ENCODE assay signal across 21 cellular contexts in genomic region chr1:165662186-165662585, GRCh38. TPM values are rescaled to one million over a fixed set of nuclear protein-coding genes. Genes with fewer than 3 reads are reported as not detected.
A peak's percentile ranks its signal among the peaks of the same experiment; 100 is the strongest.
DNase-seq lines count a peak whose midpoint lies in the region; ATAC-seq and TF ChIP-seq lines count a peak whose summit lies in the region.
"Had no signal": no experiment of that assay in that cellular context is flagged by ENCODE, and none has a peak within 500 bp of the region (broad histone marks: within the 10 kb centered on the region; RNA-seq: fewer than 3 reads in every experiment).

No MANE protein-coding gene starts in this region.

- H3K27ac Mint-ChIP-seq in Calu3 (ENCODE audit: unreplicated experiment): no peak overlapping the region
- H3K27ac Mint-ChIP-seq in brain: peak overlapping the region in 3 of 5 experiments; percentile 11 to 65 (median 56)
- peak overlapping the region; percentile 40 for H3K27ac Mint-ChIP-seq in type B pancreatic cell
- H3K27ac Mint-ChIP-seq: H9 had no signal

- H3K4me3 Mint-ChIP-seq in Calu3 (ENCODE audit: low read depth, unreplicated experiment) (no peak overlapping the region), brain (no peak overlapping the region), type B pancreatic cell (no peak overlapping the region)
- H3K4me3 Mint-ChIP-seq: H9 had no signal

- 76% methylated on average over 3 of the region's 3 CpGs for WGBS in right cardiac atrium

- no peaks in the 10 kb centered on the region for H3K4me1 Mint-ChIP-seq in Calu3 (ENCODE audit: low read depth, unreplicated experiment)
- H3K4me1 Mint-ChIP-seq in brain: no peaks in the 10 kb centered on the region
- H3K4me1 Mint-ChIP-seq in type B pancreatic cell (ENCODE audit: unreplicated experiment): peaks cover 8% of the 10 kb centered on the region

- H3K36me3 Mint-ChIP-seq in Calu3 (ENCODE audit: insufficient read depth, unreplicated experiment) (peaks cover 27% of the 10 kb centered on the region), brain (peaks cover 63% of the 10 kb centered on the region), type B pancreatic cell (peaks cover 19% of the 10 kb centered on the region)

- H3K4me3 ChIP-seq in cardiac muscle cell: no peak overlapping the region
- H3K4me3 ChIP-seq in right cardiac atrium (ENCODE audit: low read length): no peak overlapping the region
- H3K4me3 ChIP-seq: BLaER1 treated with 17β-estradiol and CSF1 and Interleukin-3, amounts not matched to agents 10 nM and 100 nM; GM23248; PC-9 had no signal

- peaks cover 23% of the 10 kb centered on the region for H3K36me3 ChIP-seq in cardiac muscle cell

- no peaks in the 10 kb centered on the region for H3K27me3 ChIP-seq in cardiac muscle cell
- H3K27me3 ChIP-seq in right cardiac atrium (ENCODE audit: control insufficient read depth, insufficient read depth): no peaks in the 10 kb centered on the region
- H3K27me3 ChIP-seq: BLaER1 treated with 17β-estradiol and CSF1 and Interleukin-3, amounts not matched to agents 10 nM and 100 nM had no signal

- H3K4me1 ChIP-seq in cardiac muscle cell (ENCODE audit: low read depth) (no peaks in the 10 kb centered on the region), right cardiac atrium (ENCODE audit: control insufficient read depth, insufficient read depth, low read length) (no peaks in the 10 kb centered on the region)

- BruUV-seq in Calu3 (replicated peaks; lab: Mats Ljungman, UMichigan): TSS peak; percentile 78

- ATAC-seq in right cardiac atrium: no peak

- no peaks in the 10 kb centered on the region for H3K27me3 Mint-ChIP-seq in Calu3 (ENCODE audit: unreplicated experiment)
- H3K27me3 Mint-ChIP-seq in brain: no peaks in the 10 kb centered on the region
- no peaks in the 10 kb centered on the region for H3K27me3 Mint-ChIP-seq in type B pancreatic cell

- CTCF ChIA-PET in Calu3 (lab: Charles Lee): interaction anchor here (1.7 kb wide), 1 partner anchor 9 kb away, joined by 3 read pairs; no protein-coding TSS in a partner anchor

- H3K9me3 ChIP-seq in cardiac muscle cell (ENCODE audit: low read depth) (no peaks in the 10 kb centered on the region), right cardiac atrium (ENCODE audit: control insufficient read depth, low read length) (no peaks in the 10 kb centered on the region)

- peak overlapping the region; percentile 50 for H3K27ac ChIP-seq in cardiac muscle cell
- H3K27ac ChIP-seq in right cardiac atrium (ENCODE audit: low read length): no peak overlapping the region
- H3K27ac ChIP-seq: BLaER1 treated with 17β-estradiol and CSF1 and Interleukin-3, amounts not matched to agents 10 nM and 100 nM; GM23248; PC-9 had no signal

- DNase-seq in cardiac muscle cell (ENCODE audit: low read depth in 1 of 2, low spot score in 1 of 2) (no peak), right cardiac atrium (no peak), Calu3 (no peak), type B pancreatic cell (ENCODE audit: extremely low spot score, unreplicated experiment) (no peak), NCI-H1930 (lab: John Stamatoyannopoulos, UW) (no peak), HCEC 1CT (no peak)
- DNase-seq: DMS79, H9, KG1, NCI-H1092 treated with DMSO at 0.1 percent for 48 hours, NCI-H1436 treated with DMSO at 0.1 percent for 48 hours, NCI-H2029, NCI-H226, NCI-H510A treated with DMSO at 0.1 percent for 48 hours, NCI-H748 treated with DMSO at 0.1 percent for 48 hours, PC-9, RPMI8226, SHP77 had no signal

- intact Hi-C loops in right cardiac atrium (cut with DNase I) (no loop called here), Calu3 (cut with micrococcal nuclease; ENCODE audit: unreplicated experiment) (no loop called here)

- no peak for TF ChIP-seq CTCF in cardiac muscle cell (IDR thresholded peaks at IDR 0.05; ENCODE audit: low read depth, low read length)
- no peak for TF ChIP-seq CTCF in Calu3 (IDR thresholded peaks at IDR 0.05; ENCODE audit: unreplicated experiment)
- no peak for TF ChIP-seq CTCF in brain (conservative IDR thresholded peaks at IDR 0.05)
- TF ChIP-seq CTCF in type B pancreatic cell (conservative IDR thresholded peaks at IDR 0.05): no peak

- H3K9me3 Mint-ChIP-seq in Calu3 (ENCODE audit: low read depth, unreplicated experiment) (no peaks in the 10 kb centered on the region), brain (no peaks in the 10 kb centered on the region), type B pancreatic cell (no peaks in the 10 kb centered on the region)
- H3K9me3 Mint-ChIP-seq: H9 had no signal

RNA-seq across cellular contexts. Expression of gene MGST3, which starts 31.2 kb away (rescaled TPM):
- 284 and 358 TPM in 2 replicates for total RNA-seq in cardiac muscle cell
- polyA plus RNA-seq in cardiac muscle cell: 930 and 972 TPM in 2 replicates
- total RNA-seq in right cardiac atrium: 100 to 1,000 TPM; 444 to 541 (median 465) TPM
- polyA plus RNA-seq in right cardiac atrium: 805 TPM
- 136 and 139 TPM in 2 replicates for total RNA-seq in Calu3 (2022)
- 196 TPM for polyA plus RNA-seq in brain (ENCODE audit: insufficient read depth, low read depth, low replicate concordance)
- total RNA-seq in type B pancreatic cell (ENCODE audit: low replicate concordance): 133 and 206 TPM in 2 replicates

RNA-seq across cellular contexts. Expression of gene ALDH9A1, which starts 36.2 kb away (rescaled TPM):
- 54.0 and 80.6 TPM in 2 replicates for total RNA-seq in cardiac muscle cell
- polyA plus RNA-seq in cardiac muscle cell: 76.8 and 81.5 TPM in 2 replicates
- 10 to 100 TPM; 42.9 to 49.7 (median 45.7) TPM for total RNA-seq in right cardiac atrium
- polyA plus RNA-seq in right cardiac atrium: 34.5 TPM
- 54.6 and 57.0 TPM in 2 replicates for total RNA-seq in Calu3 (2022)
- polyA plus RNA-seq in brain (ENCODE audit: insufficient read depth, low read depth, low replicate concordance): 90.9 TPM
- total RNA-seq in type B pancreatic cell (ENCODE audit: low replicate concordance): 44.7 and 57.8 TPM in 2 replicates
